ENCODE assay signal across 1 cellular context in the genomic region with DNA sequence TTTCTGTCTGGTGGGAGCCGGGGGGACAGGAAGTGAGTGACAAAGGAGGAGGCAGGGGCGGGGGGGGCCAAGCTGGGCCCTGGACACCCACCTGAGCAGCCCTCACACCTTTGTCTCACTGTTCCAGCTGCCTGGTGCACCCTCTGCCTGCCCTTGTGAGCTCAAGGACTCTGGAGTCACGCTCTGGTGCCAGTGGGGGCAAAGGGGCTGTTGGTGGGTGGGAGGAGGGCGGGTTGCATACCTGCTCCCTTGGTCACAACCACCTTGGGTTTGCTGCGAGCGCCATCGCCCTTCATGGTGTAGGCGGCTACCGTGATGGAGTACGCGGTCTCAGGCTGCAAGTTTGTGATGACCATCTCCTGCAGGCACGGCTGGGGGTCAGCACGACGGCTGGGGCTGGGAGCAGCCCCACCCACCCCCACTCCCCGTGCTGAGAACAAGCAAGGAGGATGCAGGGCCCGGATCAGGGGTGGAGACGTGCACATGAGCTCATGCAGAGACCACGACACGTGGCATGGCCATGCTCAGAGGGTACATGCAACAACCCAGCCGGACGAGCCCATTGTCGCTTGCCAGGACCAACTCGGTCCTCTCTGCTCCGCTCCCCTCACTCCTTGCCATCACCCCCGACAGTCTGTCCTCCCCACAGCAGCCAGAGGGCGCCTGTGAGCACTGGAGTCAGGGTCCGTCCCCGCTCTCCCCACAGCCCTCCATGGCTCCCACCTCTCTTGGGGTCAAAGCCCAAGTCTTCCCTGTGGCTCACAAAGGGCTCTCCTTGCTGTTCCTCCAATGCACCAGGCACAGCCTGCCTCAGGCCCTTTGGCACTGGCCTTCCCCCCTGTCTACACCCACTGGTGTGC.
TF ChIP-seq lines count a peak whose summit lies in the region.

No MANE protein-coding gene starts in this region.

TF ChIP-seq in HCT116, 20 proteins besides CTCF, POLR2A, EP300 and RAD21 (continued from another document):
- TF ChIP-seq, protein P1, sequence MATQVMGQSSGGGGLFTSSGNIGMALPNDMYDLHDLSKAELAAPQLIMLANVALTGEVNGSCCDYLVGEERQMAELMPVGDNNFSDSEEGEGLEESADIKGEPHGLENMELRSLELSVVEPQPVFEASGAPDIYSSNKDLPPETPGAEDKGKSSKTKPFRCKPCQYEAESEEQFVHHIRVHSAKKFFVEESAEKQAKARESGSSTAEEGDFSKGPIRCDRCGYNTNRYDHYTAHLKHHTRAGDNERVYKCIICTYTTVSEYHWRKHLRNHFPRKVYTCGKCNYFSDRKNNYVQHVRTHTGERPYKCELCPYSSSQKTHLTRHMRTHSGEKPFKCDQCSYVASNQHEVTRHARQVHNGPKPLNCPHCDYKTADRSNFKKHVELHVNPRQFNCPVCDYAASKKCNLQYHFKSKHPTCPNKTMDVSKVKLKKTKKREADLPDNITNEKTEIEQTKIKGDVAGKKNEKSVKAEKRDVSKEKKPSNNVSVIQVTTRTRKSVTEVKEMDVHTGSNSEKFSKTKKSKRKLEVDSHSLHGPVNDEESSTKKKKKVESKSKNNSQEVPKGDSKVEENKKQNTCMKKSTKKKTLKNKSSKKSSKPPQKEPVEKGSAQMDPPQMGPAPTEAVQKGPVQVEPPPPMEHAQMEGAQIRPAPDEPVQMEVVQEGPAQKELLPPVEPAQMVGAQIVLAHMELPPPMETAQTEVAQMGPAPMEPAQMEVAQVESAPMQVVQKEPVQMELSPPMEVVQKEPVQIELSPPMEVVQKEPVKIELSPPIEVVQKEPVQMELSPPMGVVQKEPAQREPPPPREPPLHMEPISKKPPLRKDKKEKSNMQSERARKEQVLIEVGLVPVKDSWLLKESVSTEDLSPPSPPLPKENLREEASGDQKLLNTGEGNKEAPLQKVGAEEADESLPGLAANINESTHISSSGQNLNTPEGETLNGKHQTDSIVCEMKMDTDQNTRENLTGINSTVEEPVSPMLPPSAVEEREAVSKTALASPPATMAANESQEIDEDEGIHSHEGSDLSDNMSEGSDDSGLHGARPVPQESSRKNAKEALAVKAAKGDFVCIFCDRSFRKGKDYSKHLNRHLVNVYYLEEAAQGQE (IDR thresholded peaks at IDR 0.05; ENCODE audit: low read depth): no peak
- TF ChIP-seq ZNF274 (IDR thresholded peaks at IDR 0.05; ENCODE audit: low read depth, low read length) (no peak), ZFX (IDR thresholded peaks at IDR 0.05) (no peak)
- TF ChIP-seq, protein P2, sequence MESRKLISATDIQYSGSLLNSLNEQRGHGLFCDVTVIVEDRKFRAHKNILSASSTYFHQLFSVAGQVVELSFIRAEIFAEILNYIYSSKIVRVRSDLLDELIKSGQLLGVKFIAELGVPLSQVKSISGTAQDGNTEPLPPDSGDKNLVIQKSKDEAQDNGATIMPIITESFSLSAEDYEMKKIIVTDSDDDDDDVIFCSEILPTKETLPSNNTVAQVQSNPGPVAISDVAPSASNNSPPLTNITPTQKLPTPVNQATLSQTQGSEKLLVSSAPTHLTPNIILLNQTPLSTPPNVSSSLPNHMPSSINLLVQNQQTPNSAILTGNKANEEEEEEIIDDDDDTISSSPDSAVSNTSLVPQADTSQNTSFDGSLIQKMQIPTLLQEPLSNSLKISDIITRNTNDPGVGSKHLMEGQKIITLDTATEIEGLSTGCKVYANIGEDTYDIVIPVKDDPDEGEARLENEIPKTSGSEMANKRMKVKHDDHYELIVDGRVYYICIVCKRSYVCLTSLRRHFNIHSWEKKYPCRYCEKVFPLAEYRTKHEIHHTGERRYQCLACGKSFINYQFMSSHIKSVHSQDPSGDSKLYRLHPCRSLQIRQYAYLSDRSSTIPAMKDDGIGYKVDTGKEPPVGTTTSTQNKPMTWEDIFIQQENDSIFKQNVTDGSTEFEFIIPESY (IDR thresholded peaks at IDR 0.05; ENCODE audit: extremely low read depth, insufficient replicate concordance, low read length): no peak
